Comparison of ENCODE assay signal across 9 cellular contexts in genomic region chr14:24194873-24195185, GRCh38. TPM values are rescaled to one million over a fixed set of nuclear protein-coding genes. Genes with fewer than 3 reads are reported as not detected.
DNase-seq lines count a peak whose midpoint lies in the region; ATAC-seq and TF ChIP-seq lines count a peak whose summit lies in the region.
"Had no signal": no experiment of that assay in that cellular context is flagged by ENCODE, and none has a peak within 500 bp of the region (broad histone marks: within the 10 kb centered on the region; RNA-seq: fewer than 3 reads in every experiment).

No MANE protein-coding gene starts in this region.

- no peak for DNase-seq in activated T-cell treated with anti-CD3 and anti-CD28 coated beads, Interleukin-2, amount 50 U/mL, for 4 hours
- no peak for DNase-seq in activated T-cell treated with anti-CD3 and anti-CD28 coated beads, Interleukin-2, amount 50 U/mL, for 48 hours
- DNase-seq in lung (ENCODE audit: low spot score) (no peak), transverse colon (no peak), GOT3 (lab: John Stamatoyannopoulos, UW) (no peak)

- ATAC-seq in activated T-cell treated with anti-CD3 and anti-CD28 coated beads, Interleukin-2, amount 50 U/mL, for 4 hours, result no peak
- ATAC-seq in lung (ENCODE audit: insufficient read depth, low FRiP score) (no peak), GM18502 (IDR thresholded peaks at IDR 0.05; ENCODE audit: poor library complexity, unreplicated experiment) (no peak), GM18868 (IDR thresholded peaks at IDR 0.05; ENCODE audit: unreplicated experiment) (no peak)

- H3K27me3 ChIP-seq in lung (ENCODE audit: control insufficient read depth, insufficient read depth) (no peaks in the 10 kb centered on the region), transverse colon (no peaks in the 10 kb centered on the region)

- intact Hi-C loops in transverse colon (cut with DNase I; ENCODE audit: low total_unique reads), result no loop called here

- TF ChIP-seq POLR2A in transverse colon (IDR thresholded peaks at IDR 0.05), result no peak

- TF ChIP-seq EP300 in transverse colon (IDR thresholded peaks at IDR 0.05; ENCODE audit: low read depth), result no peak

- peaks cover 5 to 13% of the 10 kb centered on the region in 2 donors for H3K36me3 ChIP-seq in lung (ENCODE audit: control insufficient read depth in 2 of 2, insufficient read depth in 2 of 2, low read length in 2 of 2)
- H3K36me3 ChIP-seq in transverse colon, result no peaks in the 10 kb centered on the region

- H3K27ac ChIP-seq in lung (ENCODE audit: low read depth in 1 of 2, low read length in 1 of 2), result peak overlapping the region; percentile 97 to 98
- H3K27ac ChIP-seq in transverse colon, result peak overlapping the region; percentile 96 to 98 (median 96)

- H3K27ac Mint-ChIP-seq in brain, result peak overlapping the region; percentile 65 to 99 (median 97)

- peaks cover 48% of the 10 kb centered on the region for H3K4me1 Mint-ChIP-seq in activated T-cell treated with anti-CD3 and anti-CD28 coated beads, Interleukin-2, amount 50 U/mL, for 4 hours (ENCODE audit: low read depth)
- H3K4me1 Mint-ChIP-seq in brain, result peaks cover 72% of the 10 kb centered on the region

- H3K36me3 Mint-ChIP-seq in activated T-cell treated with anti-CD3 and anti-CD28 coated beads, Interleukin-2, amount 50 U/mL, for 4 hours (ENCODE audit: insufficient read depth), result peaks cover 25% of the 10 kb centered on the region
- H3K36me3 Mint-ChIP-seq in brain, result peaks cover 33% of the 10 kb centered on the region

- no peaks in the 10 kb centered on the region for H3K27me3 Mint-ChIP-seq in activated T-cell treated with anti-CD3 and anti-CD28 coated beads, Interleukin-2, amount 50 U/mL, for 4 hours (ENCODE audit: low read depth)
- peaks cover 9% of the 10 kb centered on the region for H3K27me3 Mint-ChIP-seq in brain

- H3K4me3 ChIP-seq in lung (peak overlapping the region; percentile 53), transverse colon (peak overlapping the region; percentile 72 to 98 (median 86))

- in situ Hi-C loops in transverse colon (cut with MboI; ENCODE audit: low pct_ligation_motif_present in 1 of 4, low pct_unique_long_range_greater_than_20kb in 1 of 4, low sequenced_read_pairs in 3 of 4), result no loop called here

- H3K9me3 Mint-ChIP-seq in activated T-cell treated with anti-CD3 and anti-CD28 coated beads, Interleukin-2, amount 50 U/mL, for 4 hours, result no peaks in the 10 kb centered on the region
- peaks cover 0 to 2% (median 0%) of the 10 kb centered on the region in 5 experiments for H3K9me3 Mint-ChIP-seq in brain

- peak overlapping the region; percentile 97 for H3K4me3 Mint-ChIP-seq in activated T-cell treated with anti-CD3 and anti-CD28 coated beads, Interleukin-2, amount 50 U/mL, for 4 hours
- H3K4me3 Mint-ChIP-seq in brain, result peak overlapping the region; percentile 90 to 99 (median 96)

- no peaks in the 10 kb centered on the region for H3K9me3 ChIP-seq in lung (ENCODE audit: control insufficient read depth in 2 of 2, insufficient read depth in 1 of 2, low read length in 1 of 2)
- no peaks in the 10 kb centered on the region for H3K9me3 ChIP-seq in transverse colon

- TF ChIP-seq CTCF in brain (conservative IDR thresholded peaks at IDR 0.05), result no peak
- TF ChIP-seq CTCF in lung (IDR thresholded peaks at IDR 0.05; ENCODE audit: control extremely low read depth, extremely low read depth), result no peak
- TF ChIP-seq CTCF in transverse colon (IDR thresholded peaks at IDR 0.05), result no peak

- peaks cover 0 to 7% of the 10 kb centered on the region in 2 donors for H3K4me1 ChIP-seq in lung (ENCODE audit: control insufficient read depth in 2 of 2, insufficient read depth in 2 of 2, low read length in 2 of 2)
- H3K4me1 ChIP-seq in transverse colon, result peaks cover 20 to 37% (median 25%) of the 10 kb centered on the region in 4 donors

- WGBS in lung, 2 donors, result 39 to 63% methylated on average over 8 of the region's 8 CpGs
- 19 to 50% methylated on average over 3 to 8 of the region's 8 CpGs for WGBS in transverse colon (ENCODE audit: low coverage in 1 of 2), 2 donors

RNA-seq across cellular contexts. Expression of gene TM9SF1, which starts 0.4 kb away (rescaled TPM):
- 10 to 100 TPM; 30.4 to 34.6 (median 33.7) TPM for total RNA-seq in activated T-cell treated with anti-CD3 and anti-CD28 coated beads, Interleukin-2, amount 50 U/mL, for 4 hours
- polyA plus RNA-seq in brain (ENCODE audit: insufficient read depth, low read depth, low replicate concordance), result 57.8 TPM
- total RNA-seq in lung, result 10 to 100 TPM; 42.3 to 71.9 TPM
- 10 to 100 TPM; 32.7 to 61.7 TPM for polyA plus RNA-seq in lung
- total RNA-seq in transverse colon, result 100 to 1,000 TPM in 1 of 4 donors, 10 to 100 TPM in 3; 32.9 to 127 (median 63.9) TPM

RNA-seq across cellular contexts. Expression of gene IPO4, which starts 6.2 kb away (rescaled TPM):
- 100 to 1,000 TPM; 265 to 293 (median 265) TPM for total RNA-seq in activated T-cell treated with anti-CD3 and anti-CD28 coated beads, Interleukin-2, amount 50 U/mL, for 4 hours
- polyA plus RNA-seq in brain (ENCODE audit: insufficient read depth, low read depth, low replicate concordance), result 20.8 TPM
- 10 to 100 TPM; 22.0 to 78.9 TPM for total RNA-seq in lung
- 10 to 100 TPM; 13.0 to 34.8 TPM for polyA plus RNA-seq in lung
- total RNA-seq in transverse colon, result 10 to 100 TPM in 3 of 4 donors, 1 to 10 TPM in 1; 10.0 to 60.5 (median 37.3) TPM

RNA-seq across cellular contexts. Expression of gene TSSK4, which starts 10.7 kb away (rescaled TPM):
- total RNA-seq in activated T-cell treated with anti-CD3 and anti-CD28 coated beads, Interleukin-2, amount 50 U/mL, for 4 hours, result under 1 TPM in 1 of 3 donors, not detected in 2; 0.33 TPM
- polyA plus RNA-seq in brain (ENCODE audit: insufficient read depth, low read depth, low replicate concordance), result not detected
- total RNA-seq in lung, result 1 to 10 TPM in 1 of 2 donors, not detected in 1; 1.2 TPM
- under 1 TPM; 0.02 to 0.10 TPM for polyA plus RNA-seq in lung
- not detected for total RNA-seq in transverse colon
- total RNA-seq: HT1080 had no signal

RNA-seq across cellular contexts. Expression of gene CHMP4A, which starts 18.5 kb away (rescaled TPM):
- total RNA-seq in activated T-cell treated with anti-CD3 and anti-CD28 coated beads, Interleukin-2, amount 50 U/mL, for 4 hours, result 10 to 100 TPM; 71.7 to 85.5 (median 85.4) TPM
- 111 TPM for polyA plus RNA-seq in brain (ENCODE audit: insufficient read depth, low read depth, low replicate concordance)
- 10 to 100 TPM; 37.2 to 50.8 TPM for total RNA-seq in lung
- 100 to 1,000 TPM in 1 of 2 donors, 10 to 100 TPM in 1; 70.4 to 103 TPM for polyA plus RNA-seq in lung
- total RNA-seq in transverse colon, result 10 to 100 TPM in 3 of 4 donors, 1 to 10 TPM in 1; 7.0 to 81.3 (median 59.0) TPM

RNA-seq across cellular contexts. Expression of gene MDP1, which starts 21.0 kb away (rescaled TPM):
- total RNA-seq in activated T-cell treated with anti-CD3 and anti-CD28 coated beads, Interleukin-2, amount 50 U/mL, for 4 hours, result 10 to 100 TPM; 16.3 to 19.5 (median 18.4) TPM
- polyA plus RNA-seq in brain (ENCODE audit: insufficient read depth, low read depth, low replicate concordance) (40.2 TPM), lung (10 to 100 TPM; 17.2 to 31.4 TPM)
- total RNA-seq in lung (10 to 100 TPM; 20.8 to 24.8 TPM), transverse colon (100 to 1,000 TPM in 1 of 4 donors, 10 to 100 TPM in 3; 11.1 to 116 (median 40.2) TPM)
